8 cellular contexts compared by ENCODE assay signal in the genomic region with DNA sequence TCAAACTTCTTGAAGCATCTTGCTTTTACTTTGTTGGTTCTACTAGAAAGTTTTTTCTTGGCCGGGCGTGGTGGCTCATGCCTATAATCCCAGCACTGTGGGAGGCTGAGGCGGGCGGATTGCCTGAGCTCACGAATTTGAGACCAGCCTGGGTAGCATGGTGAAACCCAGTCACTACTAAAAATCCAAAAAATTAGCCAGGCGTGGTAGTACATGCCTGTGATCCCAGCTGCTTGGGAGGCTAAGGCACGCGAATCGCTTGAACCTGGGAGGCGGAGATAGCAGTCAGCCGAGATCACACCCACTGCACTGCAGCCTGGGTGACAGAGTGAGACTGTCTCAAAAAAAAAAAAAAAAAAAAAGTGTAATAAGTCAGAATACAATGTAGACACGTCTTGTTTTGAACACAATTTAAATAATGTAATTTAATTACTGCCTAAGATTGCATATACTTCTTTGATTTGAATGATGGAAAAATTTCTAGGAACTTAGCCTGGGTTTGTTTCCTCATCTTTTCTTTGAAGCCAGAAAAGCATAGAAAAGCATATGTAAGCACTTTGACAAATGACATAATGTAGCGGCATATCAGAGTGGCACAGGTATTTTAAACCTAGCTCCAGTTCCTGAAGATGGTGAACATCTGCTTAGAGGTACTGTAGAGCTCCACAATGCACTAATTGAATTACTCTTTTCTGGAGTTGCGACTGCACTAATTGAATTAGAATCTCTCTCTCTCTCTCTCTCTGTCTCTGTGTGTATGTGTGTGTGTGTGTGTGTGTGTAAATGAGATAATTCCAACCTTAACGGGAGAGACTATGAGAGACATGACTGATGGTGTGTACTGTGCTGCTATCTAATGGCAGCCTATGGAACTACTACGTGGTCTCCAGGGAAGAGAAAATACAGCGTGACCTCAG.
DNase-seq lines count a peak whose midpoint lies in the region; ATAC-seq and TF ChIP-seq lines count a peak whose summit lies in the region.

No MANE protein-coding gene starts in this region.

- no peak overlapping the region for H2BK5ac ChIP-seq in mesendoderm (ENCODE audit: low read length)

- H3K56ac ChIP-seq in mesendoderm (ENCODE audit: low read length): no peak overlapping the region

- TF ChIP-seq CTCF in AG04450 (IDR thresholded peaks at IDR 0.05; ENCODE audit: low read depth, low read length) (peak; percentile 74), GM06990 (IDR thresholded peaks at IDR 0.05; ENCODE audit: insufficient read depth, low read length, poor library complexity, severe bottlenecking) (peak; percentile 74), epithelial cell of esophagus (IDR thresholded peaks at IDR 0.05; ENCODE audit: insufficient read depth, low read depth, low read length, missing control alignments) (peak; percentile 85)

- CTCF ChIA-PET in AG04450 (lab: Charles Lee): interaction anchor here (0.5 to 4.9 kb wide), 21 partner anchors 8 to 254 kb away, joined by 3 to 30 read pairs (median 4); no protein-coding TSS in a partner anchor

- no peaks in the 10 kb centered on the region for H3K79me1 ChIP-seq in mesendoderm (ENCODE audit: low read length)

- H3K4me3 ChIP-seq in AG04450 (ENCODE audit: low read depth, low read length): no peak overlapping the region
- H3K4me3 ChIP-seq in GM06990 (replicated peaks; ENCODE audit: low read depth, low read length): no peak overlapping the region
- H3K4me3 ChIP-seq in epithelial cell of esophagus (ENCODE audit: low read length): no peak overlapping the region
- no peak overlapping the region for H3K4me3 ChIP-seq in mesendoderm (ENCODE audit: low read length)

- H3K27me3 ChIP-seq in AG04450 (ENCODE audit: control insufficient read depth, insufficient read depth, low read length): no peaks in the 10 kb centered on the region
- no peaks in the 10 kb centered on the region for H3K27me3 ChIP-seq in GM06990 (replicated peaks; ENCODE audit: control insufficient read depth, insufficient read depth, low read length)
- no peaks in the 10 kb centered on the region for H3K27me3 ChIP-seq in mesendoderm (ENCODE audit: insufficient read depth, low read length, poor library complexity)

- peak; percentile 30 for DNase-seq in AG04450 (ENCODE audit: low read depth, low spot score)
- DNase-seq in GM06990 (ENCODE audit: extremely low read depth, insufficient read length): peak; percentile 4
- DNase-seq in MV-4-11 (lab: John Stamatoyannopoulos, UW): peak; percentile 69
- peak; percentile 47 for DNase-seq in SKM-1 (lab: John Stamatoyannopoulos, UW; ENCODE audit: unreplicated experiment)
- DNase-seq in epithelial cell of esophagus (ENCODE audit: low read depth): peak; percentile 82
- peak; percentile 91 for DNase-seq in mesendoderm

- POLR2A ChIA-PET in AG04450 (lab: Yijun Ruan, JAX): interaction anchor here (0.6 kb wide), 2 partner anchors 34 to 280 kb away, joined by 4 read pairs; no protein-coding TSS in a partner anchor

- H3K9ac ChIP-seq in mesendoderm (ENCODE audit: low read length): no peak overlapping the region

- peaks cover 1% of the 10 kb centered on the region for H3K4me1 ChIP-seq in mesendoderm (ENCODE audit: control insufficient read depth, low read depth, low read length)

- no peak for ATAC-seq in HG03439 (IDR thresholded peaks at IDR 0.05; ENCODE audit: unreplicated experiment)
- no peak for ATAC-seq in HG03469 (IDR thresholded peaks at IDR 0.05; ENCODE audit: unreplicated experiment)

- no peak overlapping the region for H4K8ac ChIP-seq in mesendoderm (ENCODE audit: low read depth, low read length)

- no peak overlapping the region for H2BK120ac ChIP-seq in mesendoderm (ENCODE audit: low read depth, low read length)

- H3K9me3 ChIP-seq in AG04450 (ENCODE audit: control insufficient read depth, insufficient read depth, low read length): no peaks in the 10 kb centered on the region

- H3K23ac ChIP-seq in mesendoderm (ENCODE audit: low read length): no peak overlapping the region

- H4K5ac ChIP-seq in mesendoderm (ENCODE audit: low read length): no peak overlapping the region

- no CpG with 5 or more reads among the region's 17 CpGs for WGBS in mesendoderm (ENCODE audit: extremely low coverage, insufficient coverage, low lambda C conversion rate)

- H2AK5ac ChIP-seq in mesendoderm (ENCODE audit: low read length): no peak overlapping the region

- H3K4ac ChIP-seq in mesendoderm (ENCODE audit: low read depth, low read length): no peak overlapping the region

- H3K36me3 ChIP-seq in GM06990 (ENCODE audit: control insufficient read depth, insufficient read depth, low read length): no peaks in the 10 kb centered on the region
- no peaks in the 10 kb centered on the region for H3K36me3 ChIP-seq in mesendoderm (ENCODE audit: control insufficient read depth, insufficient read depth, low read length)

- H3K79me2 ChIP-seq in mesendoderm (ENCODE audit: control insufficient read depth, insufficient read depth, low read length): no peaks in the 10 kb centered on the region

- H3K27ac ChIP-seq in AG04450 (ENCODE audit: low read depth, low read length) (no peak overlapping the region), mesendoderm (ENCODE audit: low read depth, low read length) (no peak overlapping the region)

- H3K4me2 ChIP-seq in mesendoderm (ENCODE audit: low read length): no peak overlapping the region

- H3K18ac ChIP-seq in mesendoderm (ENCODE audit: low read length): no peak overlapping the region

- H2BK15ac ChIP-seq in mesendoderm (replicated peaks; ENCODE audit: low read depth): no peak overlapping the region

Comparison
In these comparisons a context has a peak if more than half of its experiments do, and no peak if none do; other contexts are left out.
1. DNase-seq: peak in every context shown above with its lines; median percentile 91 in mesendoderm; 82 in epithelial cell of esophagus; 69 in MV-4-11; 47 in SKM-1; 30 in AG04450; 4 in GM06990.